Comparison of ENCODE assay signal across 8 cellular contexts in genomic region chr19:12400618-12401502, GRCh38. TPM values are rescaled to one million over a fixed set of nuclear protein-coding genes. Genes with fewer than 3 reads are reported as not detected.
DNase-seq lines count a peak whose midpoint lies in the region; ATAC-seq and TF ChIP-seq lines count a peak whose summit lies in the region.

ZNF799 (minus strand) TSS chr19:12401271; CDS start chr19:12401070, 201 bp downstream.

- DNase-seq in NCI-H2107 (lab: John Stamatoyannopoulos, UW) (peak; percentile 94), UCSD-AML1 (lab: John Stamatoyannopoulos, UW; ENCODE audit: unreplicated experiment) (peak; percentile 82), brain pericyte (ENCODE audit: low read depth, low spot score) (peak; percentile 88)

- peak; percentile 89 for ATAC-seq in GM18517 (IDR thresholded peaks at IDR 0.05; ENCODE audit: unreplicated experiment)
- ATAC-seq in HG03060 (IDR thresholded peaks at IDR 0.05; ENCODE audit: low read depth, unreplicated experiment), result peak; percentile 75

- TF ChIP-seq CTCF in 22Rv1 (IDR thresholded peaks at IDR 0.05), result peak; percentile 26

- H3K4me2 ChIP-seq in skeletal muscle satellite cell (ENCODE audit: low read length), result peak within 1 kb of the TSS; percentile 99

- H3K36me3 ChIP-seq in iPS-18a (ENCODE audit: control insufficient read depth, low read depth, low read length) (no peaks in the 10 kb centered on the region), skeletal muscle satellite cell (ENCODE audit: insufficient read depth, low read length) (no peaks in the 10 kb centered on the region)

- H3K27ac ChIP-seq in 22Rv1, result peak within 1 kb of the TSS; percentile 95
- H3K27ac ChIP-seq in iPS-18a (ENCODE audit: low read length), result no peak within 1 kb of the TSS

- H3K4me1 ChIP-seq in iPS-18a (ENCODE audit: control insufficient read depth, low read depth, low read length) (no peaks in the 10 kb centered on the region), skeletal muscle satellite cell (ENCODE audit: control insufficient read depth, insufficient read depth, low read length) (no peaks in the 10 kb centered on the region)

- peak within 1 kb of the TSS; percentile 62 for H3K9ac ChIP-seq in iPS-18a (ENCODE audit: low read length)
- H3K9ac ChIP-seq in skeletal muscle satellite cell (ENCODE audit: low read depth, low read length), result peak within 1 kb of the TSS; percentile 80

- H3K9me3 ChIP-seq in iPS-18a (ENCODE audit: control insufficient read depth, low read depth, low read length) (no peaks in the 10 kb centered on the region), skeletal muscle satellite cell (replicated peaks; ENCODE audit: low read length) (no peaks in the 10 kb centered on the region)

- peak within 1 kb of the TSS; percentile 76 for H3K4me3 ChIP-seq in iPS-18a (ENCODE audit: low read length)
- H3K4me3 ChIP-seq in skeletal muscle satellite cell (ENCODE audit: low read length), result peak within 1 kb of the TSS; percentile 90

- H3K27me3 ChIP-seq in iPS-18a (ENCODE audit: control insufficient read depth, insufficient read depth, low read length) (peaks cover 3% of the 10 kb centered on the region), skeletal muscle satellite cell (ENCODE audit: control insufficient read depth, insufficient read depth, low read length) (no peaks in the 10 kb centered on the region)

RNA-seq across cellular contexts. Expression of gene ZNF799, which starts in this region (rescaled TPM):
- 3.0 and 3.1 TPM in 2 replicates for total RNA-seq in skeletal muscle satellite cell (2012; rRNA removed)
